In the genomic region with DNA sequence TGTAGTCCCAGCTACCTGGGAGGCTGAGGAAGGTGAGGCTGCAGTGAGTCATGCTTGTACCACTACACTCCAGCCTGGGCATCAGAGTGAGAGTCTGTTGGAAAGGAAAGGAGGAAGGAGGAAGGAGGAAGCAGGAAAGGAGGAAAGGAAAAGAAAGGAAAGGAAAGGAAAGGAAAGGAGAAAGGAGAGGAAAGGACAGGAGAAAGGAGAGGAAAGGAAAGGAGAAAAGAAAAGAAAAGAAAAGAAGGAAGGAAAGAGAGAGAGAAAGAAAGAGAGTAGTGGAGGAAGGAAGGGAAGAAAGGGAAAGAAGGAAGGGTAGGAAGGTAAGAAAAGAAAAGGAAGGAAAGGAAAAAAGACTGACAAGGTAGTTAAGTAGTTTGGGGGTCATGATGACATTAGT, we compare ENCODE assay signal across 24 cellular contexts.
"Had no signal": no experiment of that assay in that cellular context is flagged by ENCODE, and none has a peak within 500 bp of the region (broad histone marks: within the 10 kb centered on the region; RNA-seq: fewer than 3 reads in every experiment).

No MANE protein-coding gene starts in this region.

- H3K36me3 Mint-ChIP-seq: mesothelial cell of epicardium, naive B cell had no signal

- H3K9me3 ChIP-seq: colonic mucosa, esophagus squamous epithelium, gastrocnemius medialis, heart right ventricle, left lung, lower lobe of right lung, mucosa of descending colon had no signal

- H3K4me3 Mint-ChIP-seq: dendritic cell treated with granulocyte-macrophage colony-stimulating factor and Interleukin-4, amounts not matched to agents 40 ng/mL and 50 ng/mL, for 4 days; effector memory CD8-positive, alpha-beta T cell; endodermal cell; mesothelial cell of epicardium; naive B cell had no signal

- H3K36me3 ChIP-seq: colonic mucosa, esophagus squamous epithelium, gastrocnemius medialis, heart right ventricle, left lung, lower lobe of right lung had no signal

- H3K27ac Mint-ChIP-seq: dendritic cell treated with granulocyte-macrophage colony-stimulating factor and Interleukin-4, amounts not matched to agents 40 ng/mL and 50 ng/mL, for 4 days; effector memory CD8-positive, alpha-beta T cell; endodermal cell; mesothelial cell of epicardium; naive B cell had no signal

- DNase-seq: colonic mucosa; cortex of kidney; effector CD8-positive, alpha-beta T cell; effector memory CD8-positive, alpha-beta T cell; endodermal cell; erythroblast; esophagus squamous epithelium; foreskin fibroblast; gastrocnemius medialis; glutamatergic neuron; head of caudate nucleus; heart right ventricle; hippocampal formation; left cardiac atrium; left lung; left ventricle myocardium superior; lower lobe of right lung; mesenchymal stem cell; mucosa of descending colon; naive B cell had no signal

- H3K4me3 ChIP-seq: colonic mucosa, esophagus squamous epithelium, gastrocnemius medialis, heart right ventricle, left lung, lower lobe of right lung, mucosa of descending colon had no signal

- H3K9me3 Mint-ChIP-seq: dendritic cell treated with granulocyte-macrophage colony-stimulating factor and Interleukin-4, amounts not matched to agents 40 ng/mL and 50 ng/mL, for 4 days; effector memory CD8-positive, alpha-beta T cell; endodermal cell; mesothelial cell of epicardium; naive B cell had no signal

- H3K27me3 Mint-ChIP-seq: dendritic cell treated with granulocyte-macrophage colony-stimulating factor and Interleukin-4, amounts not matched to agents 40 ng/mL and 50 ng/mL, for 4 days; effector memory CD8-positive, alpha-beta T cell; naive B cell had no signal

- H3K4me1 ChIP-seq: gastrocnemius medialis had no signal

- H3K27me3 ChIP-seq: colonic mucosa, esophagus squamous epithelium, gastrocnemius medialis, heart right ventricle, left lung had no signal

- H3K27ac ChIP-seq: colonic mucosa, epithelial cell of prostate, esophagus squamous epithelium, gastrocnemius medialis, heart right ventricle, left lung, lower lobe of right lung had no signal

- ATAC-seq: effector memory CD8-positive, alpha-beta T cell; esophagus mucosa; gastrocnemius medialis; heart right ventricle; left cardiac atrium; left lung; left ventricle myocardium superior; lower lobe of right lung; mucosa of descending colon had no signal
